In the genomic region with DNA sequence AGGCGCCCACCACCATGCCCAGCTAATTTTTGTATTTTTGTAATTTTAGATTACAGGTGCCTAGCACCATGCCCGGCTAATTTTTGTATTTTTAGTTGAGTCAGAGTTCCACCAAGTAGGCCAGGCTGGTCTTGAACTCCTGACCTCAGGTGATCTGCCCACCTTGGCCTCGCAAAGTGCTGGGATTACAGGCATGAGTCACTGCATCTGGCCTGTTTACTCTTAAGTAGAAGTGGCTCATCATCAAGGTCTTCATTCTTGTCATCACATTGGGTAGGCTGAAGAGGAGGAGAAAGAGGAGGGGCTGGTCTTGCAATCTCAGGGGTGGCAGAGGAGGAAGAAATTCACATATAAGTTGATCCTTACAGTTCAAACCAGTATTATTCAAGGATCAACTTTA, we compare ENCODE assay signal across 14 cellular contexts.
DNase-seq lines count a peak whose midpoint lies in the region; ATAC-seq, FAIRE-seq and TF ChIP-seq lines count a peak whose summit lies in the region.
"Had no signal": no experiment of that assay in that cellular context is flagged by ENCODE, and none has a peak within 500 bp of the region (broad histone marks: within the 10 kb centered on the region; RNA-seq: fewer than 3 reads in every experiment).

No MANE protein-coding gene starts in this region.

- H3K9me3 ChIP-seq in HepG2 (ENCODE audit: low read length): no peaks in the 10 kb centered on the region
- H3K9me3 ChIP-seq: testis had no signal

- H3K4me2 ChIP-seq in HepG2 (ENCODE audit: low read depth, low read length): no peak overlapping the region
- H3K4me2 ChIP-seq: neural progenitor cell had no signal

- in situ Hi-C loops in HepG2 (cut with HindIII; ENCODE audit: extremely low pct_ligation_motif_present, low pct_unique_long_range_greater_than_20kb): no loop called here

- no peak overlapping the region for H3K9ac ChIP-seq in HepG2 (ENCODE audit: insufficient read depth, low read depth, low read length)
- H3K9ac ChIP-seq: neural progenitor cell had no signal

- H3K79me2 ChIP-seq in HepG2 (ENCODE audit: insufficient read depth, low read length): no peaks in the 10 kb centered on the region

- no peak overlapping the region for H2AFZ ChIP-seq in HepG2 (ENCODE audit: low read length)
- H2AFZ ChIP-seq: neural progenitor cell had no signal

- no peak for FAIRE-seq in HepG2 (lab: Jason Lieb, UNC)
- FAIRE-seq: colon had no signal

- H3K4me3 ChIP-seq in foreskin fibroblast (ENCODE audit: low read depth in 1 of 2, low read length in 2 of 2) (no peak overlapping the region), HepG2 (replicated peaks in 1 of 3; ENCODE audit: insufficient read depth in 1 of 3, low read depth in 2 of 3, low read length in 3 of 3) (no peak overlapping the region)
- H3K4me3 ChIP-seq: neural progenitor cell, testis had no signal

- no peaks in the 10 kb centered on the region for H3K4me1 ChIP-seq in HepG2 (ENCODE audit: insufficient read depth, low read length)

- H3K36me3 ChIP-seq in HepG2 (replicated peaks in 1 of 2; ENCODE audit: control insufficient read depth in 1 of 2, insufficient read depth in 2 of 2, low read length in 2 of 2): no peaks in the 10 kb centered on the region
- H3K36me3 ChIP-seq: neural progenitor cell had no signal

- peak; percentile 50 for DNase-seq in CD1c-positive myeloid dendritic cell (ENCODE audit: extremely low spot score)
- peak; percentile 41 for DNase-seq in ELR (ENCODE audit: low read depth)
- peak; percentile 23 to 38 for DNase-seq in activated CD4-positive, alpha-beta T cell treated with anti-CD3 and anti-CD28 coated beads, Interleukin-2, amount 50 U/mL, for 48 hours
- DNase-seq in foreskin fibroblast: peak; percentile 14 to 33
- no peak for DNase-seq in HepG2 (ENCODE audit: low spot score)
- DNase-seq: COR-L47, NCI-H2081 treated with DMSO at 0.1 percent for 48 hours, NCI-H748 treated with DMSO at 0.1 percent for 48 hours, testis had no signal

- no TSS peak for BruUV-seq in HepG2 (replicated peaks; lab: Mats Ljungman, UMichigan)

- WGBS in HepG2 (ENCODE audit: low lambda C conversion rate): 3% methylated on average over 3 of the region's 3 CpGs

- intact Hi-C loops in HepG2 (cut with micrococcal nuclease; ENCODE audit: unreplicated experiment): no loop called here

- TF ChIP-seq CTCF in foreskin fibroblast (IDR thresholded peaks at IDR 0.05; ENCODE audit: low read depth, low read length) (no peak), HepG2 (CRISPR knock-in tag; IDR thresholded peaks at IDR 0.05) (no peak)

- no peak for TF ChIP-seq RAD21 in HepG2 (CRISPR knock-in tag; IDR thresholded peaks at IDR 0.05)

- CTCF ChIA-PET in HepG2 (lab: Yijun Ruan, JAX; ENCODE audit: low intra/inter-chr PET ratio, low total read pairs): no interaction called here

- ATAC-seq in HepG2 (no peak), GM19452 (IDR thresholded peaks at IDR 0.05; ENCODE audit: unreplicated experiment) (no peak), HG03378 (IDR thresholded peaks at IDR 0.05; ENCODE audit: unreplicated experiment) (no peak)
- ATAC-seq: Right ventricle myocardium inferior had no signal

- no peaks in the 10 kb centered on the region for H3K27me3 ChIP-seq in HepG2 (ENCODE audit: control insufficient read depth in 1 of 2, insufficient read depth in 2 of 2, low read length in 2 of 2)
- H3K27me3 ChIP-seq: neural progenitor cell, testis had no signal

- no peak overlapping the region for H3K27ac ChIP-seq in HepG2 (ENCODE audit: extremely low read length, insufficient read depth, low read length)
- H3K27ac ChIP-seq: neural progenitor cell, testis had no signal

- no peaks in the 10 kb centered on the region for H4K20me1 ChIP-seq in HepG2 (ENCODE audit: insufficient read depth, low read length)

- no peak for TF ChIP-seq POLR2A in HepG2 (IDR thresholded peaks at IDR 0.05; ENCODE audit: insufficient read depth in 1 of 2, low read depth in 2 of 2, low read length in 2 of 2)

- POLR2A ChIA-PET in HepG2 (lab: Yijun Ruan, JAX): no interaction called here

- TF ChIP-seq EP300 in HepG2 (IDR thresholded peaks at IDR 0.05; ENCODE audit: low read depth in 2 of 2, low read length in 2 of 2) (no peak), HepG2 (CRISPR knock-in tag; IDR thresholded peaks at IDR 0.05; ENCODE audit: borderline replicate concordance) (no peak)

TF ChIP-seq in HepG2, 621 proteins besides CTCF, POLR2A, EP300 and RAD21:
- TF ChIP-seq HNF4G (IDR thresholded peaks at IDR 0.05; ENCODE audit: borderline replicate concordance, low read depth, low read length): no peak
- no peak for TF ChIP-seq HNF4G (CRISPR knock-in tag; IDR thresholded peaks at IDR 0.05; ENCODE audit: borderline replicate concordance, low read depth)
- TF ChIP-seq BORCS8-MEF2B (CRISPR knock-in tag; IDR thresholded peaks at IDR 0.05): no peak
- TF ChIP-seq SIX1 (CRISPR knock-in tag; IDR thresholded peaks at IDR 0.05; ENCODE audit: borderline replicate concordance): no peak
- no peak for TF ChIP-seq ZNF501 (CRISPR knock-in tag; IDR thresholded peaks at IDR 0.05)
- TF ChIP-seq ZNF563 (CRISPR knock-in tag; IDR thresholded peaks at IDR 0.05): no peak
- TF ChIP-seq, protein P1, sequence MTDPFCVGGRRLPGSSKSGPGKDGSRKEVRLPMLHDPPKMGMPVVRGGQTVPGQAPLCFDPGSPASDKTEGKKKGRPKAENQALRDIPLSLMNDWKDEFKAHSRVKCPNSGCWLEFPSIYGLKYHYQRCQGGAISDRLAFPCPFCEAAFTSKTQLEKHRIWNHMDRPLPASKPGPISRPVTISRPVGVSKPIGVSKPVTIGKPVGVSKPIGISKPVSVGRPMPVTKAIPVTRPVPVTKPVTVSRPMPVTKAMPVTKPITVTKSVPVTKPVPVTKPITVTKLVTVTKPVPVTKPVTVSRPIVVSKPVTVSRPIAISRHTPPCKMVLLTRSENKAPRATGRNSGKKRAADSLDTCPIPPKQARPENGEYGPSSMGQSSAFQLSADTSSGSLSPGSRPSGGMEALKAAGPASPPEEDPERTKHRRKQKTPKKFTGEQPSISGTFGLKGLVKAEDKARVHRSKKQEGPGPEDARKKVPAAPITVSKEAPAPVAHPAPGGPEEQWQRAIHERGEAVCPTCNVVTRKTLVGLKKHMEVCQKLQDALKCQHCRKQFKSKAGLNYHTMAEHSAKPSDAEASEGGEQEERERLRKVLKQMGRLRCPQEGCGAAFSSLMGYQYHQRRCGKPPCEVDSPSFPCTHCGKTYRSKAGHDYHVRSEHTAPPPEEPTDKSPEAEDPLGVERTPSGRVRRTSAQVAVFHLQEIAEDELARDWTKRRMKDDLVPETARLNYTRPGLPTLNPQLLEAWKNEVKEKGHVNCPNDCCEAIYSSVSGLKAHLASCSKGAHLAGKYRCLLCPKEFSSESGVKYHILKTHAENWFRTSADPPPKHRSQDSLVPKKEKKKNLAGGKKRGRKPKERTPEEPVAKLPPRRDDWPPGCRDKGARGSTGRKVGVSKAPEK (CRISPR knock-in tag; IDR thresholded peaks at IDR 0.05; ENCODE audit: borderline replicate concordance): no peak
- no peak for TF ChIP-seq ZNF282 (IDR thresholded peaks at IDR 0.05; ENCODE audit: partially characterized antibody)
- TF ChIP-seq ZBTB7A (CRISPR knock-in tag; IDR thresholded peaks at IDR 0.05): no peak
- TF ChIP-seq, protein P2, sequence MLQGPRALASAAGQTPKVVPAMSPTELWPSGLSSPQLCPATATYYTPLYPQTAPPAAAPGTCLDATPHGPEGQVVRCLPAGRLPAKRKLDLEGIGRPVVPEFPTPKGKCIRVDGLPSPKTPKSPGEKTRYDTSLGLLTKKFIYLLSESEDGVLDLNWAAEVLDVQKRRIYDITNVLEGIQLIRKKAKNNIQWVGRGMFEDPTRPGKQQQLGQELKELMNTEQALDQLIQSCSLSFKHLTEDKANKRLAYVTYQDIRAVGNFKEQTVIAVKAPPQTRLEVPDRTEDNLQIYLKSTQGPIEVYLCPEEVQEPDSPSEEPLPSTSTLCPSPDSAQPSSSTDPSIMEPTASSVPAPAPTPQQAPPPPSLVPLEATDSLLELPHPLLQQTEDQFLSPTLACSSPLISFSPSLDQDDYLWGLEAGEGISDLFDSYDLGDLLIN (CRISPR knock-in tag; IDR thresholded peaks at IDR 0.05; ENCODE audit: borderline replicate concordance): no peak
- TF ChIP-seq IRX3 (CRISPR knock-in tag; IDR thresholded peaks at IDR 0.05; ENCODE audit: borderline replicate concordance, low read depth): no peak
- no peak for TF ChIP-seq REPIN1 (CRISPR knock-in tag; IDR thresholded peaks at IDR 0.05; ENCODE audit: borderline replicate concordance, low read depth)
- TF ChIP-seq NAIF1 (CRISPR knock-in tag; IDR thresholded peaks at IDR 0.05; ENCODE audit: borderline replicate concordance): no peak
- no peak for TF ChIP-seq HOXA3 (CRISPR knock-in tag; IDR thresholded peaks at IDR 0.05)
- no peak for TF ChIP-seq GATAD1 (CRISPR knock-in tag; IDR thresholded peaks at IDR 0.05)
- no peak for TF ChIP-seq ISL2 (CRISPR knock-in tag; IDR thresholded peaks at IDR 0.05)
- TF ChIP-seq ZNF776 (CRISPR knock-in tag; IDR thresholded peaks at IDR 0.05): no peak
- no peak for TF ChIP-seq ZNF556 (CRISPR knock-in tag; IDR thresholded peaks at IDR 0.05; ENCODE audit: borderline replicate concordance)
- TF ChIP-seq, protein P3, sequence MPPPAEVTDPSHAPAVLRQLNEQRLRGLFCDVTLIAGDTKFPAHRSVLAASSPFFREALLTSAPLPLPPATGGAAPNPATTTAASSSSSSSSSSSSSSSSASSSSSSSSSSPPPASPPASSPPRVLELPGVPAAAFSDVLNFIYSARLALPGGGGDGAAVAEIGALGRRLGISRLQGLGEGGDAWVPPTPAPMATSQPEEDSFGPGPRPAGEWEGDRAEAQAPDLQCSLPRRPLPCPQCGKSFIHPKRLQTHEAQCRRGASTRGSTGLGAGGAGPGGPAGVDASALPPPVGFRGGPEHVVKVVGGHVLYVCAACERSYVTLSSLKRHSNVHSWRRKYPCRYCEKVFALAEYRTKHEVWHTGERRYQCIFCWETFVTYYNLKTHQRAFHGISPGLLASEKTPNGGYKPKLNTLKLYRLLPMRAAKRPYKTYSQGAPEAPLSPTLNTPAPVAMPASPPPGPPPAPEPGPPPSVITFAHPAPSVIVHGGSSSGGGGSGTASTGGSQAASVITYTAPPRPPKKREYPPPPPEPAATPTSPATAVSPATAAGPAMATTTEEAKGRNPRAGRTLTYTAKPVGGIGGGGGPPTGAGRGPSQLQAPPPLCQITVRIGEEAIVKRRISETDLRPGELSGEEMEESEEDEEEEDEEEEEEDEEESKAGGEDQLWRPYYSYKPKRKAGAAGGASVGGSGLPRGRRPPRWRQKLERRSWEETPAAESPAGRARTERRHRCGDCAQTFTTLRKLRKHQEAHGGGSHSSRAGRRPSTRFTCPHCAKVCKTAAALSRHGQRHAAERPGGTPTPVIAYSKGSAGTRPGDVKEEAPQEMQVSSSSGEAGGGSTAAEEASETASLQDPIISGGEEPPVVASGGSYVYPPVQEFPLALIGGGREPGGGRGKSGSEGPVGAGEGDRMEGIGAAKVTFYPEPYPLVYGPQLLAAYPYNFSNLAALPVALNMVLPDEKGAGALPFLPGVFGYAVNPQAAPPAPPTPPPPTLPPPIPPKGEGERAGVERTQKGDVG (CRISPR knock-in tag; IDR thresholded peaks at IDR 0.05; ENCODE audit: borderline replicate concordance): no peak
TF ChIP-seq in HepG2: peak in this region for 0.
